In genomic region chr17:64147110-64148016, GRCh38 we compare ENCODE assay signal across 1 cellular context.
TF ChIP-seq lines count a peak whose summit lies in the region.

No MANE protein-coding gene starts in this region.

TF ChIP-seq in H1, 55 proteins besides CTCF, POLR2A, EP300 and RAD21 (continued from another document):
- TF ChIP-seq CHD7 (IDR thresholded peaks at IDR 0.05; ENCODE audit: insufficient replicate concordance, low read length) (peak; percentile 1), EGR1 (IDR thresholded peaks at IDR 0.05; ENCODE audit: borderline replicate concordance, low read depth, low read length) (no peak), GABPA (IDR thresholded peaks at IDR 0.05; ENCODE audit: borderline replicate concordance, insufficient read depth, low read length) (no peak), GTF2F1 (IDR thresholded peaks at IDR 0.05; ENCODE audit: borderline replicate concordance, low read depth, low read length) (no peak), MAX (IDR thresholded peaks at IDR 0.05) (peak; percentile 12; the same call in 1 of the 2 replicates), EZH2 (IDR thresholded peaks at IDR 0.05; ENCODE audit: low read depth, low read length, severe bottlenecking) (no peak), HDAC6 (IDR thresholded peaks at IDR 0.05; ENCODE audit: low read depth, low read length) (no peak), ASH2L (IDR thresholded peaks at IDR 0.05; ENCODE audit: low read length) (no peak), SIX5 (IDR thresholded peaks at IDR 0.05; ENCODE audit: low read depth, low read length) (no peak), SUZ12 (IDR thresholded peaks at IDR 0.05; ENCODE audit: low read length) (no peak), POLR2AphosphoS5 (IDR thresholded peaks at IDR 0.05; ENCODE audit: low read depth, low read length) (peak; percentile 88; the same call in 1 of the 2 replicates), CHD2 (IDR thresholded peaks at IDR 0.05; ENCODE audit: low read length) (no peak), JUN (IDR thresholded peaks at IDR 0.05; ENCODE audit: low read depth, low read length) (no peak), SP2 (IDR thresholded peaks at IDR 0.05; ENCODE audit: low read length) (no peak), RNF2 (IDR thresholded peaks at IDR 0.05; ENCODE audit: borderline replicate concordance, low read depth, low read length, missing control alignments, poor library complexity, severe bottlenecking) (no peak), CBX8 (IDR thresholded peaks at IDR 0.05; ENCODE audit: borderline replicate concordance, low read depth, low read length) (no peak), USF2 (IDR thresholded peaks at IDR 0.05; ENCODE audit: low read length) (no peak), NANOG (IDR thresholded peaks at IDR 0.05; ENCODE audit: insufficient read depth, low read depth, low read length, poor library complexity, severe bottlenecking) (no peak), NRF1 (IDR thresholded peaks at IDR 0.05; ENCODE audit: low read depth, low read length) (no peak), JUND (IDR thresholded peaks at IDR 0.05; ENCODE audit: low read length) (no peak), CBX5 (IDR thresholded peaks at IDR 0.05; ENCODE audit: low read depth, low read length) (no peak), KDM4A (IDR thresholded peaks at IDR 0.05; ENCODE audit: low read depth, low read length, severe bottlenecking) (no peak), SAP30 (IDR thresholded peaks at IDR 0.05; ENCODE audit: insufficient read depth, insufficient replicate concordance, low read length) (no peak), SIRT6 (IDR thresholded peaks at IDR 0.05; ENCODE audit: low read length) (no peak), FOSL1 (IDR thresholded peaks at IDR 0.05; ENCODE audit: insufficient read depth, low read depth, low read length) (no peak), TBP (IDR thresholded peaks at IDR 0.05; ENCODE audit: low read depth, low read length) (0 out of 2 replicates have a peak, but pooled peaks have one; percentile 2), BACH1 (IDR thresholded peaks at IDR 0.05; ENCODE audit: low read length) (no peak), RXRA (IDR thresholded peaks at IDR 0.05; ENCODE audit: insufficient read depth, low read depth, low read length) (no peak), SP4 (IDR thresholded peaks at IDR 0.05; ENCODE audit: low read length) (no peak), CHD1 (IDR thresholded peaks at IDR 0.05; ENCODE audit: low read depth, low read length) (no peak; the same call in 1 of the 2 replicates), YY1 (IDR thresholded peaks at IDR 0.05; ENCODE audit: low read depth, low read length) (no peak), KDM5A (IDR thresholded peaks at IDR 0.05; ENCODE audit: low read length) (no peak), ZNF274 (IDR thresholded peaks at IDR 0.05; ENCODE audit: borderline replicate concordance, extremely low read depth, low read length) (no peak), RBBP5 (IDR thresholded peaks at IDR 0.05; ENCODE audit: borderline replicate concordance, low read depth, low read length) (no peak), BRCA1 (IDR thresholded peaks at IDR 0.05; ENCODE audit: low read depth, low read length) (no peak), HDAC2 (IDR thresholded peaks at IDR 0.05; ENCODE audit: borderline replicate concordance in 1 of 2, low read depth in 2 of 2, low read length in 2 of 2) (no peak), RFX5 (IDR thresholded peaks at IDR 0.05; ENCODE audit: borderline replicate concordance, low read depth, low read length) (no peak), SIN3A (conservative IDR thresholded peaks at IDR 0.05 in 1 of 2, IDR thresholded peaks at IDR 0.05 in 1 of 2; ENCODE audit: low read depth in 1 of 2, low read length in 2 of 2) (0 out of 4 replicates have a peak, but pooled peaks of 1 of the 2 experiments have one; percentile 32), SRF (IDR thresholded peaks at IDR 0.05; ENCODE audit: low read depth, low read length) (no peak), CREB1 (IDR thresholded peaks at IDR 0.05) (0 out of 2 replicates have a peak, but pooled peaks have one; percentile 12), POU5F1 (IDR thresholded peaks at IDR 0.05; ENCODE audit: low read depth, low read length) (no peak), TCF12 (IDR thresholded peaks at IDR 0.05; ENCODE audit: low read depth, low read length) (no peak), KDM1A (IDR thresholded peaks at IDR 0.05; ENCODE audit: borderline replicate concordance, low read length) (no peak)
- TF ChIP-seq, protein P1, sequence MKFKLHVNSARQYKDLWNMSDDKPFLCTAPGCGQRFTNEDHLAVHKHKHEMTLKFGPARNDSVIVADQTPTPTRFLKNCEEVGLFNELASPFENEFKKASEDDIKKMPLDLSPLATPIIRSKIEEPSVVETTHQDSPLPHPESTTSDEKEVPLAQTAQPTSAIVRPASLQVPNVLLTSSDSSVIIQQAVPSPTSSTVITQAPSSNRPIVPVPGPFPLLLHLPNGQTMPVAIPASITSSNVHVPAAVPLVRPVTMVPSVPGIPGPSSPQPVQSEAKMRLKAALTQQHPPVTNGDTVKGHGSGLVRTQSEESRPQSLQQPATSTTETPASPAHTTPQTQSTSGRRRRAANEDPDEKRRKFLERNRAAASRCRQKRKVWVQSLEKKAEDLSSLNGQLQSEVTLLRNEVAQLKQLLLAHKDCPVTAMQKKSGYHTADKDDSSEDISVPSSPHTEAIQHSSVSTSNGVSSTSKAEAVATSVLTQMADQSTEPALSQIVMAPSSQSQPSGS (IDR thresholded peaks at IDR 0.05; ENCODE audit: low read length), result no peak; the same call in 1 of the 2 replicates
